In the genomic region with DNA sequence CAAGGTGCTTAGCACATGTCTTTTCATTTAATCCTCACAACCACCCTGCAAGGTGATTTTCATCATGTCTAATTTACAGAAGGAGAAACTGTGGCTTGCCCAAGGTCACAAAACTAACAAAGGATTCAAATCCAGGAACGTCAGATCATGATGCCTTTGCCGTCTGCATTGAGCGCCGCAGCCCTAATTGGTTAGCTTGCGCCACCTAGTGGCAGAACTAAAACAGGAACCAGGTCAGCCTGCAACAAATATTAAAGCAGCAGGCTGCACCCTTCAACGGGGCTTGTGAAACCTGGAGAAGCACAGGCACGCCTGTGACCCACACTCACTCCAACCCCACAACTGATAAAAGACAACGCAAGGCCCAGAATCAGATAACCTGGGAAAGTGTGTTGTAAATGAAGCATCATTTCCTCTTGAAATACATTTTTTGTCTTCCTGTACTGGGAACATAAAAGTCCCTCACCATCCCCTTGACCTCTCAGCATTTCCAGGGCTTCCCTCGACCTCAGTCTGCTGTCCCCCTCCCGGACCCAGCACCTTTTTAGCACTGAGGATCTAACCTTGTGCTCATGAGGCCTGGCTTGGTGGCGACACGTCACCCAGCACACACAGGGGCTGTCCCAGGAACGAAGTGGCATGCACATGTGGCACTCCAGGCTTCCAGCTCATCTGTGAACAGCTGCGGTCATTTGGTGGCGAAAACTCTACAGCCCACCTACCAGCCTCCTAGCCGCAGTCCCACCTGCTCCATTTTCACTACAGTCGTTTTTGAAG, we compare ENCODE assay signal across 8 cellular contexts. TPM values are rescaled to one million over a fixed set of nuclear protein-coding genes. Genes with fewer than 3 reads are reported as not detected.
A peak's percentile ranks its signal among the peaks of the same experiment; 100 is the strongest.
DNase-seq lines count a peak whose midpoint lies in the region; FAIRE-seq and TF ChIP-seq lines count a peak whose summit lies in the region.

No MANE protein-coding gene starts in this region.

- no peak overlapping the region for H3K4me3 ChIP-seq in ovary
- H3K4me3 ChIP-seq in thyroid gland (replicated peaks in 1 of 3): no peak overlapping the region

- DNase-seq in GDM1 (lab: John Stamatoyannopoulos, UW) (peak; percentile 63), H4 (ENCODE audit: low spot score) (peak; percentile 81), LoVo (ENCODE audit: low spot score) (peak; percentile 82), SHP77 (lab: John Stamatoyannopoulos, UW) (peak; percentile 65 to 80), frontal cortex (ENCODE audit: low spot score in 2 of 2) (peak; percentile 31 to 73), ovary (peak; percentile 80 to 89 (median 81)), thyroid gland (peak; percentile 74 to 82)
- peak; percentile 55 for DNase-seq in activated T-helper 9 cell treated with anti-CD3 and anti-CD28 coated beads, Interleukin-2, amount 50 U/mL, for 16 hours (ENCODE audit: low read depth)

- H3K27ac ChIP-seq in ovary (no peak overlapping the region), thyroid gland (no peak overlapping the region)

- intact Hi-C loops in ovary (cut with DNase I): loop anchor here (5.0 to 10.0 kb wide), 7 partner anchors 195 to 623 kb away; no protein-coding TSS in a partner anchor
- intact Hi-C loops in thyroid gland (cut with DNase I): loop anchor here (5.0 to 10.0 kb wide), 2 partner anchors 195 to 613 kb away; no protein-coding TSS in a partner anchor

- H3K4me1 ChIP-seq in ovary (ENCODE audit: insufficient read depth) (peaks cover 8% of the 10 kb centered on the region), thyroid gland (peaks cover 0 to 6% of the 10 kb centered on the region in 2 donors)

- no peaks in the 10 kb centered on the region for H3K27me3 ChIP-seq in ovary
- no peaks in the 10 kb centered on the region for H3K27me3 ChIP-seq in thyroid gland

- no peak for TF ChIP-seq POLR2A in ovary (IDR thresholded peaks at IDR 0.05)
- TF ChIP-seq POLR2A in thyroid gland (IDR thresholded peaks at IDR 0.05): no peak

- H3K9me3 ChIP-seq in ovary (no peaks in the 10 kb centered on the region), thyroid gland (no peaks in the 10 kb centered on the region)

- H3K36me3 ChIP-seq in ovary (no peaks in the 10 kb centered on the region), thyroid gland (no peaks in the 10 kb centered on the region)

- TF ChIP-seq CTCF in ovary (IDR thresholded peaks at IDR 0.05): peak; percentile 89 to 93 (median 91)
- TF ChIP-seq CTCF in thyroid gland (IDR thresholded peaks at IDR 0.05): peak; percentile 75 to 89 (median 84)

- FAIRE-seq in frontal cortex (lab: Jason Lieb, UNC): peak; percentile 13

- TF ChIP-seq EP300 in ovary (IDR thresholded peaks at IDR 0.05): no peak

- 22 to 32% (median 26%) methylated on average over 17 of the region's 17 CpGs for WGBS in ovary, 3 donors
- WGBS in thyroid gland, 2 donors: 24% methylated on average over 17 of the region's 17 CpGs

RNA-seq across cellular contexts. Expression of a gene that starts 17.3 kb away (rescaled TPM):
- 10.8 and 11.5 TPM in 2 replicates for total RNA-seq in H4 (2014; rRNA removed; shearing (Covaris generic))
- total RNA-seq in frontal cortex: 20.4 TPM
- 10 to 100 TPM; 10.8 to 28.3 (median 15.5) TPM for total RNA-seq in ovary
- 10 to 100 TPM in 1 of 2 donors, 1 to 10 TPM in 1; 7.4 to 12.4 TPM for polyA plus RNA-seq in ovary
- total RNA-seq in thyroid gland: 10 to 100 TPM; 18.4 to 27.1 (median 19.6) TPM

RNA-seq across cellular contexts. Expression of a gene that starts 17.5 kb away (rescaled TPM):
- 12.1 and 17.1 TPM in 2 replicates for total RNA-seq in H4 (2014; rRNA removed; shearing (Covaris generic))
- total RNA-seq in frontal cortex (15.5 TPM), ovary (10 to 100 TPM in 6 of 7 donors, 1 to 10 TPM in 1; 7.9 to 16.3 (median 12.4) TPM), thyroid gland (10 to 100 TPM; 22.3 to 34.0 (median 27.4) TPM)
- polyA plus RNA-seq in ovary: 1 to 10 TPM; 4.0 to 8.9 TPM
